14 cellular contexts compared by ENCODE assay signal in genomic region chr2:179235463-179236108, GRCh38. TPM values are rescaled to one million over a fixed set of nuclear protein-coding genes. Genes with fewer than 3 reads are reported as not detected.
DNase-seq lines count a peak whose midpoint lies in the region; ATAC-seq and TF ChIP-seq lines count a peak whose summit lies in the region.
"Had no signal": no experiment of that assay in that cellular context is flagged by ENCODE, and none has a peak within 500 bp of the region (broad histone marks: within the 10 kb centered on the region; RNA-seq: fewer than 3 reads in every experiment).

No MANE protein-coding gene starts in this region.

- H3K27me3 Mint-ChIP-seq in CD4-positive, CD25-positive, alpha-beta regulatory T cell: no peaks in the 10 kb centered on the region
- H3K27me3 Mint-ChIP-seq in chondrocyte (ENCODE audit: low read depth): no peaks in the 10 kb centered on the region

- no peaks in the 10 kb centered on the region for H3K9me3 ChIP-seq in CD4-positive, CD25-positive, alpha-beta regulatory T cell (ENCODE audit: control insufficient read depth in 2 of 2, low read length in 2 of 2)
- H3K9me3 ChIP-seq in body of pancreas: no peaks in the 10 kb centered on the region

- no peaks in the 10 kb centered on the region for H3K36me3 ChIP-seq in CD4-positive, CD25-positive, alpha-beta regulatory T cell (ENCODE audit: control insufficient read depth, insufficient read depth, low read length)
- no peaks in the 10 kb centered on the region for H3K36me3 ChIP-seq in body of pancreas (replicated peaks in 1 of 2; ENCODE audit: insufficient read depth in 1 of 2, low read depth in 2 of 2)

- H3K27ac Mint-ChIP-seq in CD4-positive, CD25-positive, alpha-beta regulatory T cell: peak overlapping the region in 2 of 3 donors; percentile 4 to 10
- H3K27ac Mint-ChIP-seq in chondrocyte (ENCODE audit: unreplicated experiment): peak overlapping the region; percentile 1
- H3K27ac Mint-ChIP-seq: endodermal cell had no signal

- H3K4me1 Mint-ChIP-seq in CD4-positive, CD25-positive, alpha-beta regulatory T cell: peaks cover 20 to 32% (median 25%) of the 10 kb centered on the region in 4 donors
- peaks cover 47% of the 10 kb centered on the region for H3K4me1 Mint-ChIP-seq in chondrocyte (ENCODE audit: low read depth)

- intact Hi-C loops in body of pancreas (cut with DNase I): no loop called here

- H3K4me1 ChIP-seq in CD4-positive, CD25-positive, alpha-beta regulatory T cell (ENCODE audit: control insufficient read depth, insufficient read depth, low read length, poor library complexity, severe bottlenecking): peaks cover 15% of the 10 kb centered on the region
- H3K4me1 ChIP-seq in body of pancreas: peaks cover 27% of the 10 kb centered on the region

- H3K27me3 ChIP-seq in CD4-positive, CD25-positive, alpha-beta regulatory T cell (ENCODE audit: control insufficient read depth, insufficient read depth, low read length): no peaks in the 10 kb centered on the region
- no peaks in the 10 kb centered on the region for H3K27me3 ChIP-seq in body of pancreas

- H3K27ac ChIP-seq in CD4-positive, CD25-positive, alpha-beta regulatory T cell (ENCODE audit: insufficient read depth, low read length, poor library complexity, severe bottlenecking): no peak overlapping the region
- no peak overlapping the region for H3K27ac ChIP-seq in body of pancreas

- peaks cover 0 to 4% (median 0%) of the 10 kb centered on the region in 7 donors for H3K9me3 Mint-ChIP-seq in CD4-positive, CD25-positive, alpha-beta regulatory T cell
- H3K9me3 Mint-ChIP-seq in chondrocyte (ENCODE audit: low read depth): peaks cover 3% of the 10 kb centered on the region
- H3K9me3 Mint-ChIP-seq: endodermal cell had no signal

- no peak for TF ChIP-seq CTCF in chondrocyte (IDR thresholded peaks at IDR 0.05)
- TF ChIP-seq CTCF in body of pancreas (IDR thresholded peaks at IDR 0.05): no peak

- WGBS in body of pancreas, 2 donors: 78 to 94% methylated on average over 7 of the region's 7 CpGs

- no peak overlapping the region for H3K4me3 ChIP-seq in CD4-positive, CD25-positive, alpha-beta regulatory T cell (ENCODE audit: low read depth, low read length)
- no peak overlapping the region for H3K4me3 ChIP-seq in body of pancreas
- H3K4me3 ChIP-seq: skin epidermis had no signal

- no peak overlapping the region for H3K4me3 Mint-ChIP-seq in CD4-positive, CD25-positive, alpha-beta regulatory T cell
- H3K4me3 Mint-ChIP-seq in chondrocyte (ENCODE audit: unreplicated experiment): no peak overlapping the region
- H3K4me3 Mint-ChIP-seq: endodermal cell had no signal

- H3K36me3 Mint-ChIP-seq in CD4-positive, CD25-positive, alpha-beta regulatory T cell: no peaks in the 10 kb centered on the region
- H3K36me3 Mint-ChIP-seq in chondrocyte (ENCODE audit: low read depth): peaks cover 1% of the 10 kb centered on the region

- no peak for DNase-seq in CD4-positive, CD25-positive, alpha-beta regulatory T cell
- DNase-seq in LHCN-M2 (ENCODE audit: low read depth) (peak; percentile 26), chondrocyte (ENCODE audit: low spot score) (no peak), midbrain (lab: John Stamatoyannopoulos, UW) (peak; percentile 26), HuH-7.5 (ENCODE audit: low spot score) (no peak), body of pancreas (no peak)
- DNase-seq in activated CD8-positive, alpha-beta memory T cell treated with anti-CD3 and anti-CD28 coated beads, Interleukin-2, amount 50 U/mL, for 48 hours: no peak
- DNase-seq in stimulated activated CD4-positive, alpha-beta T cell treated with anti-CD3 and anti-CD28 coated beads, Interleukin-1b, Interleukin-23, amount 100 ng/mL, for 48 hours: no peak
- DNase-seq: activated CD8-positive, alpha-beta memory T cell treated with anti-CD3 and anti-CD28 coated beads for 24 hours; endodermal cell; NCI-H1092; NK-92 treated with Interleukin-12 subunit alpha and Interleukin-12 subunit beta, amount 100 ng/mL, for 24 hours; T-helper 2 cell had no signal

- ATAC-seq in CD4-positive, CD25-positive, alpha-beta regulatory T cell (ENCODE audit: low read depth in 2 of 2): no peak
- no peak for ATAC-seq in body of pancreas

- TF ChIP-seq POLR2A in body of pancreas (IDR thresholded peaks at IDR 0.05): no peak

RNA-seq across cellular contexts. Expression of gene SESTD1, which starts 29.0 kb away (rescaled TPM):
- 7.3 TPM for total RNA-seq in CD4-positive, CD25-positive, alpha-beta regulatory T cell
- 1 to 10 TPM in 3 of 4 donors, under 1 TPM in 1; 0.63 to 7.2 (median 2.1) TPM for polyA plus RNA-seq in CD4-positive, CD25-positive, alpha-beta regulatory T cell
- total RNA-seq in LHCN-M2 (2014; rRNA removed) (5.5 and 8.8 TPM in 2 replicates), chondrocyte (67.0 to 101 TPM (median 97.7 TPM) in 3 replicates), body of pancreas (10 to 100 TPM; 13.2 to 24.4 TPM)
- polyA plus RNA-seq in LHCN-M2 (2012): 12.9 TPM

Comparison
In these comparisons a context has a peak if more than half of its experiments do, and no peak if none do; other contexts are left out.
1. DNase-seq: peak in LHCN-M2 (single experiment) and midbrain (single experiment); none in CD4-positive, CD25-positive, alpha-beta regulatory T cell (0 of 3), chondrocyte (single experiment), activated CD8-positive, alpha-beta memory T cell treated with anti-CD3 and anti-CD28 coated beads, Interleukin-2, amount 50 U/mL, for 48 hours (single experiment), HuH-7.5 (single experiment), stimulated activated CD4-positive, alpha-beta T cell treated with anti-CD3 and anti-CD28 coated beads, Interleukin-1b, Interleukin-23, amount 100 ng/mL, for 48 hours (single experiment) and body of pancreas (0 of 4).